Comparison of ENCODE assay signal across 7 cellular contexts in the genomic region with DNA sequence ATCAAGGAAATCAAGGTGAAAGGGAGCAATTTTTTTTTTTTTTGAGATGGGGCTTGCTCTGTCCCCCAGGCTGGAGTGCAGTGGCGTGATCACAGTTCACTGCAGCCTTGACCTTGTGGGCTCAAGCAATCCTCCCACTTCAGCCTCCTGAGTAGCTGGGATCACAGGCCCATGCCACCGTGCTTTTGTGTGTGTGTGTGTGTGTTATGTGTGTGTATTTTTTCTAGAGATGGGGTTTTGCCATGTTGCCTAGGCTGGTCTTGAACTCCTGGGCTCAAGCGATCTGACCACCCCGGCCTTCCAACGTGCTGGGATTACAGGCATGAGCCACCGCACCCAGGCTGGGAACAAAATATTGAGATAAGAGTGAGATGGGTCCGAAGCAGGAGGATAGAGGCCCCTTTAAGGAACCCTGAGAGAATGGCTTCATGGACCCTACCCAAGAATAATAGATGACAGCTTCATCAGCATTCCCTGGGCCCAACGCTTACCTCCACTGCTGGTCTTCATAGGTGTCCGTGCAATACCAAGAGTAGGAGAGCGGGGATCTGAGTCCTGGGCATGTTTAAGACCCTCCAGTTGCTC. TPM values are rescaled to one million over a fixed set of nuclear protein-coding genes. Genes with fewer than 3 reads are reported as not detected.
A peak's percentile ranks its signal among the peaks of the same experiment; 100 is the strongest.
DNase-seq lines count a peak whose midpoint lies in the region; ATAC-seq and TF ChIP-seq lines count a peak whose summit lies in the region.
"Had no signal": no experiment of that assay in that cellular context is flagged by ENCODE, and none has a peak within 500 bp of the region (broad histone marks: within the 10 kb centered on the region; RNA-seq: fewer than 3 reads in every experiment).

No MANE protein-coding gene starts in this region.

- no peak overlapping the region for H3K27ac ChIP-seq in brain microvascular endothelial cell

- DNase-seq in activated CD4-positive, alpha-beta T cell treated with anti-CD3 and anti-CD28 coated beads, Interleukin-2, amount 10 ng/mL, durations not matched to agents 7 days and 5 days: no peak
- DNase-seq in activated CD4-positive, alpha-beta T cell treated with anti-CD3 and anti-CD28 coated beads, Interleukin-2, amount 50 U/mL, for 1 hour: no peak
- no peak for DNase-seq in brain microvascular endothelial cell
- no peak for DNase-seq in omental fat pad (ENCODE audit: low spot score)
- DNase-seq: AML-193 had no signal

- no peak for ATAC-seq in omental fat pad (ENCODE audit: low FRiP score)
- ATAC-seq in HG03457 (IDR thresholded peaks at IDR 0.05; ENCODE audit: unreplicated experiment): no peak

- H3K4me3 ChIP-seq in brain microvascular endothelial cell (ENCODE audit: low read depth, low read length): peak overlapping the region; percentile 94
- peak overlapping the region; percentile 90 for H3K4me3 ChIP-seq in skeletal muscle satellite cell (ENCODE audit: low read length)

- CTCF ChIA-PET in activated CD4-positive, alpha-beta T cell treated with anti-CD3 and anti-CD28 coated beads, Interleukin-2, amount 10 ng/mL, durations not matched to agents 7 days and 5 days (lab: Charles Lee): interaction anchor here (0.6 to 6.2 kb wide), 8 partner anchors 8 to 97 kb away, joined by 3 to 67 read pairs (median 10); a partner anchor contains a TSS

- H3K4me1 ChIP-seq in skeletal muscle satellite cell (ENCODE audit: control insufficient read depth, insufficient read depth, low read length): peaks cover 29% of the 10 kb centered on the region

- in situ Hi-C loops in brain microvascular endothelial cell (cut with HindIII; ENCODE audit: low pct_ligation_motif_present, low sequenced_read_pairs): no loop called here

- H3K36me3 ChIP-seq in brain microvascular endothelial cell (replicated peaks) (peaks cover 19% of the 10 kb centered on the region), skeletal muscle satellite cell (ENCODE audit: insufficient read depth, low read length) (peaks cover 48% of the 10 kb centered on the region)

- H3K9ac ChIP-seq in skeletal muscle satellite cell (ENCODE audit: low read depth, low read length): peak overlapping the region; percentile 64

- peaks cover 45% of the 10 kb centered on the region for H3K36me3 Mint-ChIP-seq in activated CD4-positive, alpha-beta T cell treated with anti-CD3 and anti-CD28 coated beads, Interleukin-2, amount 10 ng/mL, durations not matched to agents 7 days and 5 days (ENCODE audit: low read depth)

- H3K4me3 Mint-ChIP-seq in activated CD4-positive, alpha-beta T cell treated with anti-CD3 and anti-CD28 coated beads, Interleukin-2, amount 10 ng/mL, durations not matched to agents 7 days and 5 days: peak overlapping the region; percentile 84

- POLR2A ChIA-PET in activated CD4-positive, alpha-beta T cell treated with anti-CD3 and anti-CD28 coated beads, Interleukin-2, amount 10 ng/mL, durations not matched to agents 7 days and 5 days (lab: Charles Lee): no interaction called here

- H3K4me2 ChIP-seq in skeletal muscle satellite cell (ENCODE audit: low read length): peak overlapping the region; percentile 87

- no peaks in the 10 kb centered on the region for H3K9me3 Mint-ChIP-seq in activated CD4-positive, alpha-beta T cell treated with anti-CD3 and anti-CD28 coated beads, Interleukin-2, amount 10 ng/mL, durations not matched to agents 7 days and 5 days

- H3K9me3 ChIP-seq in skeletal muscle satellite cell (replicated peaks; ENCODE audit: low read length): no peaks in the 10 kb centered on the region

- TF ChIP-seq CTCF in brain microvascular endothelial cell (IDR thresholded peaks at IDR 0.05; ENCODE audit: low read depth, low read length, missing control alignments) (no peak), omental fat pad (IDR thresholded peaks at IDR 0.05) (no peak)

- H3K27ac Mint-ChIP-seq in activated CD4-positive, alpha-beta T cell treated with anti-CD3 and anti-CD28 coated beads, Interleukin-2, amount 10 ng/mL, durations not matched to agents 7 days and 5 days: peak overlapping the region; percentile 100

- H3K4me1 Mint-ChIP-seq in activated CD4-positive, alpha-beta T cell treated with anti-CD3 and anti-CD28 coated beads, Interleukin-2, amount 10 ng/mL, durations not matched to agents 7 days and 5 days: peaks cover 48% of the 10 kb centered on the region

- H3K27me3 ChIP-seq in brain microvascular endothelial cell (replicated peaks) (no peaks in the 10 kb centered on the region), skeletal muscle satellite cell (ENCODE audit: control insufficient read depth, insufficient read depth, low read length) (no peaks in the 10 kb centered on the region)

- no peaks in the 10 kb centered on the region for H3K27me3 Mint-ChIP-seq in activated CD4-positive, alpha-beta T cell treated with anti-CD3 and anti-CD28 coated beads, Interleukin-2, amount 10 ng/mL, durations not matched to agents 7 days and 5 days

RNA-seq across cellular contexts. Expression of a gene that starts 1.0 kb away (rescaled TPM):
- total RNA-seq in activated CD4-positive, alpha-beta T cell treated with anti-CD3 and anti-CD28 coated beads, Interleukin-2, amount 10 ng/mL, durations not matched to agents 7 days and 5 days: 100 to 1,000 TPM; 118 to 122 TPM
- total RNA-seq in skeletal muscle satellite cell (2012; rRNA removed): 11.2 and 25.3 TPM in 2 replicates
- 1 to 10 TPM in 2 of 4 donors, under 1 TPM in 2; 0.47 to 1.6 (median 1.1) TPM for total RNA-seq in omental fat pad

RNA-seq across cellular contexts. Expression of a gene that starts 1.9 kb away (rescaled TPM):
- 100 to 1,000 TPM; 119 to 131 TPM for total RNA-seq in activated CD4-positive, alpha-beta T cell treated with anti-CD3 and anti-CD28 coated beads, Interleukin-2, amount 10 ng/mL, durations not matched to agents 7 days and 5 days
- 90.0 and 107 TPM in 2 replicates for total RNA-seq in skeletal muscle satellite cell (2012; rRNA removed)
- 10 to 100 TPM; 33.4 to 39.4 (median 36.7) TPM for total RNA-seq in omental fat pad

RNA-seq across cellular contexts. Expression of a gene that starts 9.3 kb away (rescaled TPM):
- total RNA-seq in activated CD4-positive, alpha-beta T cell treated with anti-CD3 and anti-CD28 coated beads, Interleukin-2, amount 10 ng/mL, durations not matched to agents 7 days and 5 days: not detected
- 2.0 TPM in 2 replicates for total RNA-seq in skeletal muscle satellite cell (2012; rRNA removed)
- 1 to 10 TPM in 1 of 4 donors, under 1 TPM in 2, not detected in 1; 0.25 to 2.0 (median 0.48) TPM for total RNA-seq in omental fat pad

RNA-seq across cellular contexts. Expression of a gene that starts 17.3 kb away (rescaled TPM):
- total RNA-seq in activated CD4-positive, alpha-beta T cell treated with anti-CD3 and anti-CD28 coated beads, Interleukin-2, amount 10 ng/mL, durations not matched to agents 7 days and 5 days: 1,000 to 10,000 TPM in 1 of 2 experiments, 100 to 1,000 TPM in 1; 918 to 1,035 TPM
- total RNA-seq in skeletal muscle satellite cell (2012; rRNA removed): 1,326 and 1,327 TPM in 2 replicates
- 100 to 1,000 TPM; 254 to 446 (median 375) TPM for total RNA-seq in omental fat pad

RNA-seq across cellular contexts. Expression of a gene that starts 21.9 kb away (rescaled TPM):
- under 1 TPM in 1 of 2 experiments, not detected in 1; 0.40 TPM for total RNA-seq in activated CD4-positive, alpha-beta T cell treated with anti-CD3 and anti-CD28 coated beads, Interleukin-2, amount 10 ng/mL, durations not matched to agents 7 days and 5 days
- total RNA-seq in skeletal muscle satellite cell (2012; rRNA removed): 51.7 and 52.4 TPM in 2 replicates
- 10 to 100 TPM in 2 of 4 donors, 1 to 10 TPM in 2; 5.4 to 13.6 (median 10.0) TPM for total RNA-seq in omental fat pad

Comparison
In these comparisons a context has a peak if more than half of its experiments do, and no peak if none do; other contexts are left out.
1. RNA of a gene that starts 1.0 kb away (total RNA-seq): 118 to 122 TPM in activated CD4-positive, alpha-beta T cell treated with anti-CD3 and anti-CD28 coated beads, Interleukin-2, amount 10 ng/mL, durations not matched to agents 7 days and 5 days; 0.47 to 1.6 TPM in omental fat pad; every median in the first group is over 10 times any median in the second.